9 cellular contexts compared by ENCODE assay signal in genomic region chr5:107104774-107105050, GRCh38.
DNase-seq lines count a peak whose midpoint lies in the region; ATAC-seq and TF ChIP-seq lines count a peak whose summit lies in the region.
"Had no signal": no experiment of that assay in that cellular context is flagged by ENCODE, and none has a peak within 500 bp of the region (broad histone marks: within the 10 kb centered on the region; RNA-seq: fewer than 3 reads in every experiment).

No MANE protein-coding gene starts in this region.

- H3K79me2 ChIP-seq in trophoblast cell (ENCODE audit: control insufficient read depth, insufficient read depth, low read length, poor library complexity), result no peaks in the 10 kb centered on the region

- H3K27me3 ChIP-seq in brain microvascular endothelial cell (replicated peaks), result no peaks in the 10 kb centered on the region
- no peaks in the 10 kb centered on the region for H3K27me3 ChIP-seq in trophoblast cell (ENCODE audit: insufficient read depth, low read length)
- H3K27me3 ChIP-seq in stomach, result no peaks in the 10 kb centered on the region

- H3K79me1 ChIP-seq in trophoblast cell (ENCODE audit: low read length), result no peaks in the 10 kb centered on the region

- no peak overlapping the region for H2BK12ac ChIP-seq in trophoblast cell (ENCODE audit: low read length)

- H3K9me3 ChIP-seq in trophoblast cell (ENCODE audit: insufficient read depth, low read depth, low read length), result peaks cover 3% of the 10 kb centered on the region
- H3K9me3 ChIP-seq in stomach, result peaks cover 0 to 10% (median 3%) of the 10 kb centered on the region in 4 donors

- no peak overlapping the region for H3K4ac ChIP-seq in trophoblast cell (ENCODE audit: low read depth, low read length)

- intact Hi-C loops in stomach (cut with DNase I; ENCODE audit: low total_unique reads), result no loop called here

- ATAC-seq in GM19035 (IDR thresholded peaks at IDR 0.05; ENCODE audit: unreplicated experiment) (peak; percentile 88), HG03354 (IDR thresholded peaks at IDR 0.05; ENCODE audit: poor library complexity, severe bottlenecking, unreplicated experiment) (peak; percentile 74)

- no peak overlapping the region for H2BK5ac ChIP-seq in trophoblast cell (ENCODE audit: low read depth, low read length, poor library complexity)

- peak overlapping the region; percentile 30 for H4K91ac ChIP-seq in trophoblast cell (ENCODE audit: low read depth, low read length)

- H3K27ac ChIP-seq in brain microvascular endothelial cell (no peak overlapping the region), trophoblast cell (ENCODE audit: low read depth, low read length) (no peak overlapping the region), stomach (no peak overlapping the region)

- no peak overlapping the region for H4K8ac ChIP-seq in trophoblast cell (ENCODE audit: low read depth, low read length)

- H3K36me3 ChIP-seq in brain microvascular endothelial cell (replicated peaks) (no peaks in the 10 kb centered on the region), trophoblast cell (ENCODE audit: control insufficient read depth in 1 of 2, insufficient read depth in 2 of 2, low read length in 2 of 2) (no peaks in the 10 kb centered on the region), stomach (no peaks in the 10 kb centered on the region)

- no peaks in the 10 kb centered on the region for H3K4me1 ChIP-seq in trophoblast cell (ENCODE audit: control insufficient read depth in 1 of 2, insufficient read depth in 2 of 2, low read length in 2 of 2)
- H3K4me1 ChIP-seq in stomach, result no peaks in the 10 kb centered on the region

- H3K4me3 ChIP-seq in brain microvascular endothelial cell (ENCODE audit: low read depth, low read length), result no peak overlapping the region
- H3K4me3 ChIP-seq in trophoblast cell (ENCODE audit: low read depth, low read length), result no peak overlapping the region
- no peak overlapping the region for H3K4me3 ChIP-seq in stomach

- TF ChIP-seq POLR2A in stomach (IDR thresholded peaks at IDR 0.05), result no peak

- in situ Hi-C loops in brain microvascular endothelial cell (cut with HindIII; ENCODE audit: low pct_ligation_motif_present, low sequenced_read_pairs), result no loop called here

- no peak overlapping the region for H3K14ac ChIP-seq in trophoblast cell (ENCODE audit: low read length)

- H4K12ac ChIP-seq in trophoblast cell (ENCODE audit: low read depth, low read length), result no peak overlapping the region

- no peak for TF ChIP-seq EP300 in stomach (IDR thresholded peaks at IDR 0.05)

- DNase-seq in brain microvascular endothelial cell, result no peak
- DNase-seq in trophoblast cell, result peak in 1 of 2 donors; percentile 43
- no peak for DNase-seq in NCI-H446 (lab: John Stamatoyannopoulos, UW)
- no peak for DNase-seq in stomach
- no peak for DNase-seq in A172 (ENCODE audit: low spot score)
- no peak for DNase-seq in T-helper 2 cell
- DNase-seq: activated naive CD8-positive, alpha-beta T cell treated with anti-CD3 and anti-CD28 coated beads, Interleukin-2, amount 10 ng/mL, durations not matched to agents 7 days and 5 days had no signal

- TF ChIP-seq CTCF in brain microvascular endothelial cell (IDR thresholded peaks at IDR 0.05; ENCODE audit: low read depth, low read length, missing control alignments), result peak; percentile 21
- no peak for TF ChIP-seq CTCF in stomach (IDR thresholded peaks at IDR 0.05)

- H2AFZ ChIP-seq in trophoblast cell (ENCODE audit: insufficient read depth, low read length, poor library complexity), result peak overlapping the region; percentile 1

- no peak overlapping the region for H2AK5ac ChIP-seq in trophoblast cell (ENCODE audit: low read length)

- H3K18ac ChIP-seq in trophoblast cell (ENCODE audit: low read length), result no peak overlapping the region

- H3K23ac ChIP-seq in trophoblast cell (ENCODE audit: low read length), result no peak overlapping the region

- WGBS in trophoblast cell (ENCODE audit: extremely low coverage, insufficient coverage, insufficient read length), result no CpG with 5 or more reads among the region's 3 CpGs
- WGBS in stomach, 5 donors, result 63 to 80% (median 68%) methylated on average over 3 of the region's 3 CpGs

- H3K4me2 ChIP-seq in trophoblast cell (ENCODE audit: low read length), result no peak overlapping the region

- no peak overlapping the region for H2BK120ac ChIP-seq in trophoblast cell (ENCODE audit: insufficient read depth, low read length, poor library complexity)

- H3K9ac ChIP-seq in trophoblast cell (ENCODE audit: low read length), result no peak overlapping the region
